ENCODE assay signal across 22 cellular contexts in genomic region chr9:113805753-113806152, GRCh38.
DNase-seq lines count a peak whose midpoint lies in the region; ATAC-seq and TF ChIP-seq lines count a peak whose summit lies in the region.
"Had no signal": no experiment of that assay in that cellular context is flagged by ENCODE, and none has a peak within 500 bp of the region (broad histone marks: within the 10 kb centered on the region; RNA-seq: fewer than 3 reads in every experiment).

No MANE protein-coding gene starts in this region.

- H3K4me3 Mint-ChIP-seq in activated CD8-positive, alpha-beta memory T cell treated with anti-CD3 and anti-CD28 coated beads, Interleukin-2, amount 10 ng/mL, durations not matched to agents 7 days and 5 days: no peak overlapping the region
- H3K4me3 Mint-ChIP-seq in osteocyte (ENCODE audit: unreplicated experiment) (no peak overlapping the region), type B pancreatic cell (no peak overlapping the region)
- no peak overlapping the region for H3K4me3 Mint-ChIP-seq in stimulated activated naive B cell treated with anti-CD40 and anti-IgM and Interleukin-4, amounts not matched to agents 10 μg/mL and 1 μg/mL and 100 μg/mL, for 72 hours
- H3K4me3 Mint-ChIP-seq: CD14-positive monocyte; CD4-positive, alpha-beta T cell; CD8-positive, alpha-beta memory T cell had no signal

- CTCF ChIA-PET in activated CD8-positive, alpha-beta memory T cell treated with anti-CD3 and anti-CD28 coated beads, Interleukin-2, amount 10 ng/mL, durations not matched to agents 7 days and 5 days (lab: Charles Lee): interaction anchor here (0.6 to 2.1 kb wide), 3 partner anchors 11 to 157 kb away, joined by 3 to 6 read pairs (median 4); no protein-coding TSS in a partner anchor

- H3K36me3 Mint-ChIP-seq in activated CD8-positive, alpha-beta memory T cell treated with anti-CD3 and anti-CD28 coated beads, Interleukin-2, amount 10 ng/mL, durations not matched to agents 7 days and 5 days: no peaks in the 10 kb centered on the region
- H3K36me3 Mint-ChIP-seq in osteocyte (ENCODE audit: unreplicated experiment): no peaks in the 10 kb centered on the region
- no peaks in the 10 kb centered on the region for H3K36me3 Mint-ChIP-seq in type B pancreatic cell
- H3K36me3 Mint-ChIP-seq in stimulated activated naive B cell treated with anti-CD40 and anti-IgM and Interleukin-4, amounts not matched to agents 10 μg/mL and 1 μg/mL and 100 μg/mL, for 72 hours: no peaks in the 10 kb centered on the region
- H3K36me3 Mint-ChIP-seq: CD14-positive monocyte; CD8-positive, alpha-beta memory T cell had no signal

- ATAC-seq in activated CD8-positive, alpha-beta memory T cell treated with anti-CD3 and anti-CD28 coated beads, Interleukin-2, amount 10 ng/mL, durations not matched to agents 7 days and 5 days: no peak
- no peak for ATAC-seq in stimulated activated naive B cell treated with anti-CD40 and anti-IgM and Interleukin-4, amounts not matched to agents 10 μg/mL and 1 μg/mL and 100 μg/mL, for 72 hours (replicated peaks)
- ATAC-seq: A549, GM12878 had no signal

- H3K9me3 Mint-ChIP-seq in activated CD8-positive, alpha-beta memory T cell treated with anti-CD3 and anti-CD28 coated beads, Interleukin-2, amount 10 ng/mL, durations not matched to agents 7 days and 5 days (ENCODE audit: low read depth): no peaks in the 10 kb centered on the region
- no peaks in the 10 kb centered on the region for H3K9me3 Mint-ChIP-seq in osteocyte (ENCODE audit: unreplicated experiment)
- H3K9me3 Mint-ChIP-seq in type B pancreatic cell: no peaks in the 10 kb centered on the region
- no peaks in the 10 kb centered on the region for H3K9me3 Mint-ChIP-seq in stimulated activated naive B cell treated with anti-CD40 and anti-IgM and Interleukin-4, amounts not matched to agents 10 μg/mL and 1 μg/mL and 100 μg/mL, for 72 hours
- H3K9me3 Mint-ChIP-seq: CD14-positive monocyte; CD4-positive, alpha-beta T cell; CD8-positive, alpha-beta memory T cell had no signal

- peak; percentile 35 for DNase-seq in activated CD8-positive, alpha-beta memory T cell treated with anti-CD3 and anti-CD28 coated beads, Interleukin-2, amount 10 ng/mL, durations not matched to agents 7 days and 5 days
- no peak for DNase-seq in activated CD8-positive, alpha-beta memory T cell treated with anti-CD3 and anti-CD28 coated beads, Interleukin-2, amount 50 U/mL, for 48 hours
- DNase-seq in osteocyte (ENCODE audit: extremely low spot score, unreplicated experiment) (peak; percentile 56), type B pancreatic cell (ENCODE audit: extremely low spot score, unreplicated experiment) (peak; percentile 49), NOMO-1 treated with DMSO at 0.1 percent for 48 hours (lab: John Stamatoyannopoulos, UW; ENCODE audit: unreplicated experiment) (no peak)
- no peak for DNase-seq in stimulated activated naive B cell treated with anti-CD40 and anti-IgM and Interleukin-4, amounts not matched to agents 10 μg/mL and 1 μg/mL and 100 μg/mL, for 72 hours
- DNase-seq: 8988T; ACHN; AML-193; BE2C; CD4-positive, alpha-beta T cell; CD8-positive, alpha-beta memory T cell; DMS 273 treated with DMSO at 0.1 percent for 48 hours; DMS79; EL; GDM1; GM23248; H7; HCEC 1CT had no signal

- H3K4me1 Mint-ChIP-seq in activated CD8-positive, alpha-beta memory T cell treated with anti-CD3 and anti-CD28 coated beads, Interleukin-2, amount 10 ng/mL, durations not matched to agents 7 days and 5 days: no peaks in the 10 kb centered on the region
- peaks cover 13% of the 10 kb centered on the region for H3K4me1 Mint-ChIP-seq in osteocyte (ENCODE audit: unreplicated experiment)
- peaks cover 11% of the 10 kb centered on the region for H3K4me1 Mint-ChIP-seq in type B pancreatic cell (ENCODE audit: unreplicated experiment)
- peaks cover 3 to 6% of the 10 kb centered on the region in 2 donors for H3K4me1 Mint-ChIP-seq in stimulated activated naive B cell treated with anti-CD40 and anti-IgM and Interleukin-4, amounts not matched to agents 10 μg/mL and 1 μg/mL and 100 μg/mL, for 72 hours

- no peak for TF ChIP-seq CTCF in osteocyte (IDR thresholded peaks at IDR 0.05)
- TF ChIP-seq CTCF in type B pancreatic cell (conservative IDR thresholded peaks at IDR 0.05): no peak

- H3K27me3 Mint-ChIP-seq in activated CD8-positive, alpha-beta memory T cell treated with anti-CD3 and anti-CD28 coated beads, Interleukin-2, amount 10 ng/mL, durations not matched to agents 7 days and 5 days: peaks cover 18% of the 10 kb centered on the region
- H3K27me3 Mint-ChIP-seq in osteocyte (ENCODE audit: unreplicated experiment): peaks cover 27% of the 10 kb centered on the region
- H3K27me3 Mint-ChIP-seq in type B pancreatic cell: peaks cover 3% of the 10 kb centered on the region
- H3K27me3 Mint-ChIP-seq in stimulated activated naive B cell treated with anti-CD40 and anti-IgM and Interleukin-4, amounts not matched to agents 10 μg/mL and 1 μg/mL and 100 μg/mL, for 72 hours: peaks cover 0 to 10% of the 10 kb centered on the region in 2 donors

- no peak overlapping the region for H3K27ac Mint-ChIP-seq in activated CD8-positive, alpha-beta memory T cell treated with anti-CD3 and anti-CD28 coated beads, Interleukin-2, amount 10 ng/mL, durations not matched to agents 7 days and 5 days
- H3K27ac Mint-ChIP-seq in osteocyte (ENCODE audit: unreplicated experiment) (no peak overlapping the region), type B pancreatic cell (no peak overlapping the region)
- H3K27ac Mint-ChIP-seq in stimulated activated naive B cell treated with anti-CD40 and anti-IgM and Interleukin-4, amounts not matched to agents 10 μg/mL and 1 μg/mL and 100 μg/mL, for 72 hours: no peak overlapping the region
- H3K27ac Mint-ChIP-seq: CD14-positive monocyte; CD4-positive, alpha-beta T cell; CD8-positive, alpha-beta memory T cell had no signal

Comparison
In these comparisons a context has a peak if more than half of its experiments do, and no peak if none do; other contexts are left out.
1. DNase-seq: peak in activated CD8-positive, alpha-beta memory T cell treated with anti-CD3 and anti-CD28 coated beads, Interleukin-2, amount 10 ng/mL, durations not matched to agents 7 days and 5 days (single experiment), osteocyte (single experiment) and type B pancreatic cell (single experiment); none in activated CD8-positive, alpha-beta memory T cell treated with anti-CD3 and anti-CD28 coated beads, Interleukin-2, amount 50 U/mL, for 48 hours (single experiment), NOMO-1 treated with DMSO at 0.1 percent for 48 hours (single experiment) and stimulated activated naive B cell treated with anti-CD40 and anti-IgM and Interleukin-4, amounts not matched to agents 10 μg/mL and 1 μg/mL and 100 μg/mL, for 72 hours (single experiment).